In the genomic region with DNA sequence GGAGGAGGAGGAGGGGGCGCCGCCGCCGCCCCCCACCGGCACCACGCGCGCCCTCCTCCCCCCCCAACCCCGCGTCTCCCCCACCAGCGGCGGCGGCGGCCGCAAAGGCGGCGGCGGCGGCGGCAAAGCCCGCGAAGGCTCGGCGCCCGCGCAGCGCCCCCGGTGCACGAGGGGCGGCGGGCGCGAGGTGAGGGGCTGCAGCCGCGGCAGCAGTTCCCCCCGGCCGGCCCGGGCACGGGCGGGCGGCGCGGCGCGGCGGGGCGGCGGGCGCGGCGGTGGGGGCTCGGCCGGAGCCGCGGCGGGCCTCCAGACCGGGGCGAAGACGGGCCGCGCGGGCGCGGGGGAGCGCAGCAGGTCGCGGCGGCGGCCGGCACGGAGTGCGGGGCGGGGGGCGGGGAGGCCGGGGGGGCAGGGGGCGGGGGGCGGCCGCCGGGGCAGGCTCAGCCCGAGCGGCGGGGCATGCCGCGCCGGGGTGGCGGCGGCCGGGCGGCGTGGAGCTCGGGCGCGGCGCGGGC, we compare ENCODE assay signal across 8 cellular contexts. TPM values are rescaled to one million over a fixed set of nuclear protein-coding genes. Genes with fewer than 3 reads are reported as not detected.
A peak's percentile ranks its signal among the peaks of the same experiment; 100 is the strongest.
DNase-seq lines count a peak whose midpoint lies in the region; ATAC-seq and TF ChIP-seq lines count a peak whose summit lies in the region.

No MANE protein-coding gene starts in this region.

- intact Hi-C loops in HCT116 (cut with micrococcal nuclease) = loop anchor here (1.0 to 5.0 kb wide), 3 partner anchors 110 to 373 kb away; no protein-coding TSS in a partner anchor

- H3K36me3 ChIP-seq in HCT116 (ENCODE audit: control insufficient read depth in 1 of 2, insufficient read depth in 2 of 2, low read length in 2 of 2) = peaks cover 0 to 10% of the 10 kb centered on the region in 2 experiments; a peak in 1 of 4 replicates
- peaks cover 4% of the 10 kb centered on the region for H3K36me3 ChIP-seq in mesendoderm (ENCODE audit: control insufficient read depth, insufficient read depth, low read length)

- peak overlapping the region; percentile 93 for H3K9ac ChIP-seq in HCT116 (ENCODE audit: low read length)
- peak overlapping the region; percentile 90 for H3K9ac ChIP-seq in mesendoderm (ENCODE audit: low read length)

- peak overlapping the region; percentile 99 for H3K4ac ChIP-seq in mesendoderm (ENCODE audit: low read depth, low read length)

- H4K5ac ChIP-seq in mesendoderm (ENCODE audit: low read length) = no peak overlapping the region

- H2BK120ac ChIP-seq in mesendoderm (ENCODE audit: low read depth, low read length) = peak overlapping the region; percentile 63

- no peak for TF ChIP-seq POLR2A in HCT116 (IDR thresholded peaks at IDR 0.05; ENCODE audit: borderline replicate concordance, extremely low read depth, insufficient read depth, insufficient read length)

- H4K8ac ChIP-seq in mesendoderm (ENCODE audit: low read depth, low read length) = peak overlapping the region; percentile 70

- TF ChIP-seq CTCF in AG04450 (IDR thresholded peaks at IDR 0.05; ENCODE audit: low read depth, low read length) (no peak), HCT116 (IDR thresholded peaks at IDR 0.05 in 2 of 3, conservative IDR thresholded peaks at IDR 0.05 in 1 of 3; ENCODE audit: borderline replicate concordance in 1 of 3, insufficient read depth in 1 of 3, low read depth in 2 of 3, low read length in 2 of 3) (no peak), astrocyte of the spinal cord (IDR thresholded peaks at IDR 0.05; ENCODE audit: low read depth, low read length) (no peak)

- peak overlapping the region; percentile 98 for H3K4me2 ChIP-seq in HCT116 (ENCODE audit: low read length)
- no peak overlapping the region for H3K4me2 ChIP-seq in mesendoderm (ENCODE audit: low read length)

- H3K4me1 ChIP-seq in HCT116 (ENCODE audit: control insufficient read depth in 1 of 2, insufficient read depth in 2 of 2, low read length in 2 of 2) (peaks cover 56 to 81% of the 10 kb centered on the region in 2 experiments), mesendoderm (ENCODE audit: control insufficient read depth, low read depth, low read length) (peaks cover 8% of the 10 kb centered on the region)

- H3K79me2 ChIP-seq in HCT116 (ENCODE audit: insufficient read depth, low read length) (peaks cover 43% of the 10 kb centered on the region), mesendoderm (ENCODE audit: control insufficient read depth, insufficient read depth, low read length) (peaks cover 43% of the 10 kb centered on the region)

- H3K9me2 ChIP-seq in HCT116 (ENCODE audit: insufficient read depth) = no peaks in the 10 kb centered on the region

- no peak for DNase-seq in AG04450 (ENCODE audit: low read depth, low spot score)
- DNase-seq in HCT116 (ENCODE audit: low read depth, low spot score) = no peak
- DNase-seq in astrocyte of the spinal cord (ENCODE audit: low read depth, low spot score) = no peak
- no peak for DNase-seq in mesendoderm
- no peak for DNase-seq in NCI-H1105 treated with DMSO at 0.1 percent for 48 hours (lab: John Stamatoyannopoulos, UW)
- DNase-seq in HK-2 (ENCODE audit: unreplicated experiment) = no peak

- H3K56ac ChIP-seq in mesendoderm (ENCODE audit: low read length) = peak overlapping the region; percentile 96

- POLR2A ChIA-PET in AG04450 (lab: Yijun Ruan, JAX) (interaction anchor here (1.1 to 5.9 kb wide), 6 partner anchors 10 to 361 kb away, joined by 3 to 79 read pairs (median 10); no protein-coding TSS in a partner anchor), HCT116 (lab: Charles Lee) (interaction anchor here (1.2 to 4.2 kb wide), 4 partner anchors 9 to 114 kb away, joined by 3 to 46 read pairs (median 14); no protein-coding TSS in a partner anchor)

- RAD21 ChIA-PET in HCT116 (lab: Charles Lee; ENCODE audit: low non-redundant PET in 1 of 2, low total read pairs in 2 of 2, uncharacterized antibody in 2 of 2, unreplicated experiment in 2 of 2) = interaction anchor here in 1 of 2 experiments (0.6 kb wide), 1 partner anchor 114 kb away, joined by 3 read pairs; no protein-coding TSS in a partner anchor

- H2AK5ac ChIP-seq in mesendoderm (ENCODE audit: low read length) = no peak overlapping the region

- H2BK5ac ChIP-seq in mesendoderm (ENCODE audit: low read length) = no peak overlapping the region

- no peak overlapping the region for H2AFZ ChIP-seq in HCT116 (ENCODE audit: low read depth, low read length, poor library complexity, severe bottlenecking)

- in situ Hi-C loops in astrocyte of the spinal cord (cut with HindIII; ENCODE audit: low sequenced_read_pairs) = loop anchor here (25.0 kb wide), 1 partner anchor 353 kb away; no protein-coding TSS in a partner anchor

- WGBS in mesendoderm (ENCODE audit: extremely low coverage, insufficient coverage, low lambda C conversion rate) = no CpG with 5 or more reads among the region's 95 CpGs

- ATAC-seq in HCT116 (peak; percentile 5), GM19467 (IDR thresholded peaks at IDR 0.05; ENCODE audit: unreplicated experiment) (no peak), HG02623 (IDR thresholded peaks at IDR 0.05; ENCODE audit: unreplicated experiment) (no peak)

- peaks cover 8% of the 10 kb centered on the region; the same call in 1 of the 2 replicates for H4K20me1 ChIP-seq in HCT116 (ENCODE audit: insufficient read depth)

- H3K9me3 ChIP-seq in AG04450 (ENCODE audit: control insufficient read depth, insufficient read depth, low read length) = peaks cover 3% of the 10 kb centered on the region; the same call in 1 of the 2 replicates
- no peaks in the 10 kb centered on the region for H3K9me3 ChIP-seq in HCT116 (ENCODE audit: control insufficient read depth in 1 of 2, insufficient read depth in 1 of 2, low read depth in 1 of 2, low read length in 2 of 2)

- TF ChIP-seq RAD21 in HCT116 (IDR thresholded peaks at IDR 0.05; ENCODE audit: low read depth) = no peak

- H3K23ac ChIP-seq in mesendoderm (ENCODE audit: low read length) = no peak overlapping the region

- H3K27ac ChIP-seq in AG04450 (ENCODE audit: low read depth, low read length) (no peak overlapping the region), HCT116 (ENCODE audit: low read depth, low read length) (peak overlapping the region; percentile 89), mesendoderm (ENCODE audit: low read depth, low read length) (peak overlapping the region; percentile 88)

- H2BK15ac ChIP-seq in mesendoderm (replicated peaks; ENCODE audit: low read depth) = no peak overlapping the region

- peaks cover 6% of the 10 kb centered on the region for H3K79me1 ChIP-seq in mesendoderm (ENCODE audit: low read length)

- peak overlapping the region; percentile 100 for H3K18ac ChIP-seq in mesendoderm (ENCODE audit: low read length)

- CTCF ChIA-PET in AG04450 (lab: Charles Lee) (interaction anchor here (1.5 to 3.0 kb wide), 2 partner anchors 110 to 114 kb away, joined by 3 to 15 read pairs; no protein-coding TSS in a partner anchor), HCT116 (lab: Charles Lee) (interaction anchor here (1.2 kb wide), 1 partner anchor 473 kb away, joined by 3 read pairs; no protein-coding TSS in a partner anchor)

- H3K27me3 ChIP-seq in AG04450 (ENCODE audit: control insufficient read depth, insufficient read depth, low read length) (no peaks in the 10 kb centered on the region), HCT116 (ENCODE audit: insufficient read depth, low read length) (no peaks in the 10 kb centered on the region), mesendoderm (ENCODE audit: insufficient read depth, low read length, poor library complexity) (no peaks in the 10 kb centered on the region)

- BruUV-seq in HCT116 (replicated peaks; lab: Mats Ljungman, UMichigan) = no TSS peak

- H3K4me3 ChIP-seq in AG04450 (ENCODE audit: low read depth, low read length) (peak overlapping the region; percentile 79), HCT116 (replicated peaks in 1 of 2; ENCODE audit: low read depth in 1 of 2, low read length in 2 of 2) (peak overlapping the region; percentile 66 to 70), astrocyte of the spinal cord (ENCODE audit: low read depth, low read length) (peak overlapping the region; percentile 82), mesendoderm (ENCODE audit: low read length) (peak overlapping the region; percentile 64)

TF ChIP-seq in HCT116, 20 proteins besides CTCF, POLR2A, EP300 and RAD21 (continues in another document):
- TF ChIP-seq EZH2phosphoT487 (IDR thresholded peaks at IDR 0.05; ENCODE audit: borderline replicate concordance) = no peak
- TF ChIP-seq CBX3 (IDR thresholded peaks at IDR 0.05; ENCODE audit: low read depth) = no peak
- TF ChIP-seq SIN3A (IDR thresholded peaks at IDR 0.05; ENCODE audit: low read depth) = no peak
- no peak for TF ChIP-seq ZNF274 (IDR thresholded peaks at IDR 0.05; ENCODE audit: low read depth, low read length)
- TF ChIP-seq ELF1 (IDR thresholded peaks at IDR 0.05; ENCODE audit: borderline replicate concordance, low read depth) = no peak
- no peak for TF ChIP-seq EGR1 (IDR thresholded peaks at IDR 0.05; ENCODE audit: low read depth)
- no peak for TF ChIP-seq MAX (IDR thresholded peaks at IDR 0.05)
- no peak for TF ChIP-seq YY1 (IDR thresholded peaks at IDR 0.05; ENCODE audit: extremely low read depth, insufficient replicate concordance, low read depth, low read length)
- no peak for TF ChIP-seq POLR2AphosphoS5 (IDR thresholded peaks at IDR 0.05; ENCODE audit: low read depth, low read length)
- no peak for TF ChIP-seq TCF7L2 (IDR thresholded peaks at IDR 0.05; ENCODE audit: borderline replicate concordance, extremely low read depth, insufficient read depth, insufficient read length)
- no peak for TF ChIP-seq ATF3 (IDR thresholded peaks at IDR 0.05)
- no peak for TF ChIP-seq ZFX (IDR thresholded peaks at IDR 0.05)
- TF ChIP-seq JUND (IDR thresholded peaks at IDR 0.05) = no peak
- no peak for TF ChIP-seq SRF (IDR thresholded peaks at IDR 0.05; ENCODE audit: low read depth)

RNA-seq across cellular contexts. Expression of gene IRF2BP2, which starts 0.4 kb away (rescaled TPM):
- 20.3 and 28.6 TPM in 2 replicates for polyA plus RNA-seq in AG04450 (2011; rRNA removed)
- polyA minus RNA-seq in AG04450 (2011; rRNA and poly(A)+ RNA removed) = 38.5 and 53.5 TPM in 2 replicates
- 61.3 TPM for total RNA-seq in HCT116 (2021; ENCODE audit: unreplicated experiment)
- 105 and 134 TPM in 2 replicates for polyA plus RNA-seq in HCT116 (2012)
- polyA plus RNA-seq in mesendoderm (2013, experiment 1 of 2) = 26.4 TPM
- 26.7 TPM for polyA plus RNA-seq in mesendoderm (2013, experiment 2 of 2)
